2 cellular contexts compared by ENCODE assay signal in genomic region chr6:149170564-149171452, GRCh38.
TF ChIP-seq lines count a peak whose summit lies in the region.

No MANE protein-coding gene starts in this region.

TF ChIP-seq in HEK293, 187 proteins besides CTCF, POLR2A, EP300 and RAD21 (continued from another document and continues in another):
- TF ChIP-seq ZEB2 (tag by site-specific recombination; IDR thresholded peaks at IDR 0.05) = peak; percentile 55; the same call in 1 of the 2 replicates
- peak; percentile 52; the same call in 1 of the 2 replicates for TF ChIP-seq ZNF449 (tag by site-specific recombination; IDR thresholded peaks at IDR 0.05)
- TF ChIP-seq PRDM4 (tag by site-specific recombination; IDR thresholded peaks at IDR 0.05) = peak; percentile 67
- TF ChIP-seq ZBTB10 (tag by site-specific recombination; IDR thresholded peaks at IDR 0.05) = no peak
- TF ChIP-seq ZNF394 (tag by site-specific recombination; IDR thresholded peaks at IDR 0.05; ENCODE audit: borderline replicate concordance) = no peak
- no peak for TF ChIP-seq ZSCAN4 (tag by site-specific recombination; IDR thresholded peaks at IDR 0.05)
- peak; percentile 55; the same call in 1 of the 2 replicates for TF ChIP-seq ZBTB17 (tag by site-specific recombination; IDR thresholded peaks at IDR 0.05)
- TF ChIP-seq ZBTB48 (tag by site-specific recombination; IDR thresholded peaks at IDR 0.05) = peak; percentile 64
- 0 out of 2 replicates have a peak, but pooled peaks have one; percentile 29 for TF ChIP-seq ZBTB8A (tag by site-specific recombination; IDR thresholded peaks at IDR 0.05)
- TF ChIP-seq FEZF1 (tag by site-specific recombination; IDR thresholded peaks at IDR 0.05) = peak; percentile 39; the same call in 1 of the 2 replicates
- peak; percentile 85 for TF ChIP-seq PRDM10 (tag by site-specific recombination; IDR thresholded peaks at IDR 0.05)
- TF ChIP-seq ZNF23 (tag by site-specific recombination; IDR thresholded peaks at IDR 0.05; ENCODE audit: borderline replicate concordance) = no peak
- no peak for TF ChIP-seq ZNF175 (tag by site-specific recombination; IDR thresholded peaks at IDR 0.05)
- no peak for TF ChIP-seq MEIS1 (CRISPR knock-in tag; IDR thresholded peaks at IDR 0.05; ENCODE audit: borderline replicate concordance)

TF ChIP-seq in HepG2, 621 proteins besides CTCF, POLR2A, EP300 and RAD21 (continued from another document):
- TF ChIP-seq TIGD3 (CRISPR knock-in tag; IDR thresholded peaks at IDR 0.05; ENCODE audit: borderline replicate concordance) (no peak), NR2C2 (CRISPR knock-in tag; IDR thresholded peaks at IDR 0.05; ENCODE audit: borderline replicate concordance) (0 out of 2 replicates have a peak, but pooled peaks have one; percentile 19), MLLT10 (CRISPR knock-in tag; IDR thresholded peaks at IDR 0.05) (no peak), SP5 (CRISPR knock-in tag; IDR thresholded peaks at IDR 0.05; ENCODE audit: borderline replicate concordance, low read depth) (no peak), PRDM15 (CRISPR knock-in tag; IDR thresholded peaks at IDR 0.05) (no peak), MXD1 (CRISPR knock-in tag; IDR thresholded peaks at IDR 0.05) (no peak), ZFP82 (CRISPR knock-in tag; IDR thresholded peaks at IDR 0.05; ENCODE audit: borderline replicate concordance) (peak; percentile 32; the same call in 1 of the 2 replicates), ARNTL (CRISPR knock-in tag; IDR thresholded peaks at IDR 0.05) (no peak), ATF7 (IDR thresholded peaks at IDR 0.05) (peak; percentile 99), ATF7 (CRISPR knock-in tag; IDR thresholded peaks at IDR 0.05) (no peak), POLR2AphosphoS5 (IDR thresholded peaks at IDR 0.05; ENCODE audit: low read depth, low read length) (no peak), ZBTB7A (CRISPR knock-in tag; IDR thresholded peaks at IDR 0.05) (no peak), CSRNP1 (CRISPR knock-in tag; IDR thresholded peaks at IDR 0.05) (no peak)
TF ChIP-seq in HepG2: peak in this region for 8.
